8 cellular contexts compared by ENCODE assay signal in genomic region chr17:1714980-1715802, GRCh38. TPM values are rescaled to one million over a fixed set of nuclear protein-coding genes. Genes with fewer than 3 reads are reported as not detected.
A peak's percentile ranks its signal among the peaks of the same experiment; 100 is the strongest.
DNase-seq lines count a peak whose midpoint lies in the region; ATAC-seq and TF ChIP-seq lines count a peak whose summit lies in the region.

No MANE protein-coding gene starts in this region.

- H3K4me1 ChIP-seq in spleen, result peaks cover 13 to 85% (median 74%) of the 10 kb centered on the region in 6 donors

- 3 to 5% (median 4%) methylated on average over 26 to 32 of the region's 32 CpGs for WGBS in spleen, 5 donors

- DNase-seq in A172 (ENCODE audit: low spot score) (peak; percentile 96), HEK293T (ENCODE audit: extremely low spot score) (no peak), cardiac fibroblast (ENCODE audit: low read depth in 2 of 2) (peak; percentile 93 to 97), islet precursor cell (peak; percentile 98), spleen (peak; percentile 94)

- peaks cover 15% of the 10 kb centered on the region for H3K27me3 Mint-ChIP-seq in T-helper 1 cell treated with Interleukin-12 subunit alpha and Interleukin-12 subunit beta and Interleukin-4 antibody, amounts not matched to agents 30 μg/mL and 1 μg/mL, for 36 hours (ENCODE audit: low read depth)

- POLR2A ChIA-PET in HEK293T (lab: Yijun Ruan, JAX), result interaction anchor here (0.5 to 3.2 kb wide), 7 partner anchors 11 to 115 kb away, joined by 3 to 29 read pairs (median 13); partner anchors contain the start of genes PRPF8, RPA1, SERPINF1 and SMYD4

- TF ChIP-seq CTCF in cardiac fibroblast (IDR thresholded peaks at IDR 0.05; ENCODE audit: low read depth, low read length), result no peak
- TF ChIP-seq CTCF in spleen (IDR thresholded peaks at IDR 0.05 in 8 of 11, conservative IDR thresholded peaks at IDR 0.05 in 3 of 11), result no peak

- H3K9me3 ChIP-seq in spleen, result no peaks in the 10 kb centered on the region

- peak overlapping the region; percentile 84 to 100 (median 98) for H3K27ac ChIP-seq in spleen

- H3K4me3 Mint-ChIP-seq in T-helper 1 cell treated with Interleukin-12 subunit alpha and Interleukin-12 subunit beta and Interleukin-4 antibody, amounts not matched to agents 30 μg/mL and 1 μg/mL, for 36 hours, result peak overlapping the region; percentile 79

- CTCF ChIA-PET in HEK293T (lab: Yijun Ruan, JAX), result interaction anchor here (1.0 to 1.6 kb wide), 2 partner anchors 17 to 55 kb away, joined by 3 to 5 read pairs; no protein-coding TSS in a partner anchor

- intact Hi-C loops in spleen (cut with DNase I; ENCODE audit: low total_unique reads), result no loop called here

- TF ChIP-seq POLR2A in spleen (IDR thresholded peaks at IDR 0.05), result no peak

- H3K4me3 ChIP-seq in cardiac fibroblast (replicated peaks in 1 of 2; ENCODE audit: low read depth in 2 of 2, low read length in 2 of 2) (peak overlapping the region; percentile 93 to 95), spleen (peak overlapping the region; percentile 52 to 93 (median 80))

- peaks cover 32% of the 10 kb centered on the region for H3K36me3 Mint-ChIP-seq in T-helper 1 cell treated with Interleukin-12 subunit alpha and Interleukin-12 subunit beta and Interleukin-4 antibody, amounts not matched to agents 30 μg/mL and 1 μg/mL, for 36 hours (ENCODE audit: low read depth)

- no peak overlapping the region for H3K27ac Mint-ChIP-seq in T-helper 1 cell treated with Interleukin-12 subunit alpha and Interleukin-12 subunit beta and Interleukin-4 antibody, amounts not matched to agents 30 μg/mL and 1 μg/mL, for 36 hours

- ATAC-seq in GM21786 (IDR thresholded peaks at IDR 0.05; ENCODE audit: unreplicated experiment), result no peak
- no peak for ATAC-seq in GM19023 (IDR thresholded peaks at IDR 0.05; ENCODE audit: unreplicated experiment)

- H3K27me3 ChIP-seq in spleen (replicated peaks in 1 of 7), result peaks cover 0 to 25% (median 5%) of the 10 kb centered on the region in 7 donors

- H3K36me3 ChIP-seq in spleen, result peaks cover 0 to 36% (median 16%) of the 10 kb centered on the region in 6 donors

- H3K9me3 Mint-ChIP-seq in T-helper 1 cell treated with Interleukin-12 subunit alpha and Interleukin-12 subunit beta and Interleukin-4 antibody, amounts not matched to agents 30 μg/mL and 1 μg/mL, for 36 hours, result no peaks in the 10 kb centered on the region

- H3K4me1 Mint-ChIP-seq in T-helper 1 cell treated with Interleukin-12 subunit alpha and Interleukin-12 subunit beta and Interleukin-4 antibody, amounts not matched to agents 30 μg/mL and 1 μg/mL, for 36 hours (ENCODE audit: low read depth), result peaks cover 40% of the 10 kb centered on the region

TF ChIP-seq in HEK293T, 16 proteins besides CTCF, POLR2A, EP300 and RAD21:
- TF ChIP-seq PKNOX1 (IDR thresholded peaks at IDR 0.05) (peak; percentile 46; the same call in 1 of the 2 replicates), FOXM1 (IDR thresholded peaks at IDR 0.05; ENCODE audit: borderline replicate concordance) (no peak)
TF ChIP-seq in HEK293T: peak in this region for 1.

RNA-seq across cellular contexts. Expression of gene TLCD2, which starts 5.0 kb away (rescaled TPM):
- 0.45 and 0.50 TPM in 2 replicates for total RNA-seq in A172 (2014; rRNA removed; shearing (Covaris generic))
- total RNA-seq in spleen, result 1 to 10 TPM; 1.7 to 5.4 (median 3.1) TPM
- polyA plus RNA-seq in spleen, result under 1 TPM; 0.26 to 0.67 (median 0.28) TPM

RNA-seq across cellular contexts. Expression of gene WDR81, which starts 9.3 kb away (rescaled TPM):
- total RNA-seq in A172 (2014; rRNA removed; shearing (Covaris generic)), result 22.2 and 25.5 TPM in 2 replicates
- total RNA-seq in spleen, result 10 to 100 TPM; 38.2 to 74.7 (median 54.7) TPM
- polyA plus RNA-seq in spleen, result 10 to 100 TPM; 16.2 to 41.3 (median 29.3) TPM

RNA-seq across cellular contexts. Expression of gene SERPINF2, which starts 27.5 kb away (rescaled TPM):
- total RNA-seq in A172 (2014; rRNA removed; shearing (Covaris generic)), result 0.64 and 1.9 TPM in 2 replicates
- 1 to 10 TPM; 1.6 to 7.9 (median 5.0) TPM for total RNA-seq in spleen
- polyA plus RNA-seq in spleen, result 1 to 10 TPM; 3.5 to 7.0 (median 4.9) TPM

RNA-seq across cellular contexts. Expression of gene PRPF8, which starts 30.5 kb away (rescaled TPM):
- total RNA-seq in A172 (2014; rRNA removed; shearing (Covaris generic)), result 77.9 and 90.5 TPM in 2 replicates
- total RNA-seq in spleen, result 100 to 1,000 TPM; 210 to 320 (median 268) TPM
- polyA plus RNA-seq in spleen, result 10 to 100 TPM; 67.2 to 91.8 (median 74.8) TPM

RNA-seq across cellular contexts. Expression of gene SERPINF1, which starts 46.7 kb away (rescaled TPM):
- 11.0 and 13.4 TPM in 2 replicates for total RNA-seq in A172 (2014; rRNA removed; shearing (Covaris generic))
- total RNA-seq in spleen, result 100 to 1,000 TPM in 5 of 7 donors, 10 to 100 TPM in 2; 79.8 to 361 (median 192) TPM
- 100 to 1,000 TPM in 1 of 3 donors, 10 to 100 TPM in 2; 53.5 to 132 (median 99.5) TPM for polyA plus RNA-seq in spleen
